3 cellular contexts compared by ENCODE assay signal in the genomic region with DNA sequence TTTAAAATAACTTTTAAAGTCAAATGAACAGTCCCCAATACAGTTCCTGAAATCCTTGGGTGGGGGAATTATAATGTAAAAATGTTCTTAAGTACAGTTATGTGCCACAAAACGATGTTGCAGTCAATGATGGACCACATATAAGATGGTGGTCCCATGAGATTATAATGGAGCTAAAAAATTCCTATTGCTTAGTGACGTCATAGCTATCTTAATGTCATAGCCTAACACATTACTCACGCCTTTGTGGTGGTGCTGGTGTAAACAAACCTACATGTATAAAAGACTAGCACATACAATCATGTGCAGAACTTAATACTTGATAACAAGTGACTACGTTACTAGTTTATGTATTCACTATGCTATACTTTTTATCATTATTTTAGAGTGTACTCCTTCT.
TF ChIP-seq lines count a peak whose summit lies in the region.

No MANE protein-coding gene starts in this region.

TF ChIP-seq in HepG2, 621 proteins besides CTCF, POLR2A, EP300 and RAD21:
- TF ChIP-seq CREB1 (IDR thresholded peaks at IDR 0.05) (peak; percentile 96), CREB1 (CRISPR knock-in tag; IDR thresholded peaks at IDR 0.05) (no peak), ZBTB7B (CRISPR knock-in tag; IDR thresholded peaks at IDR 0.05) (no peak), ATF7 (IDR thresholded peaks at IDR 0.05) (peak; percentile 94), ATF7 (CRISPR knock-in tag; IDR thresholded peaks at IDR 0.05) (no peak)

TF ChIP-seq in IMR-90, 13 proteins besides CTCF, POLR2A, EP300 and RAD21:
- TF ChIP-seq NFE2L2 (IDR thresholded peaks at IDR 0.05; ENCODE audit: low read depth, low read length) (no peak), MAZ (IDR thresholded peaks at IDR 0.05; ENCODE audit: borderline replicate concordance, low read depth, low read length) (no peak), MAFK (IDR thresholded peaks at IDR 0.05; ENCODE audit: low read depth, low read length) (no peak), CEBPB (IDR thresholded peaks at IDR 0.05; ENCODE audit: low read depth, low read length) (no peak), RCOR1 (IDR thresholded peaks at IDR 0.05; ENCODE audit: insufficient replicate concordance, low read length) (no peak), RFX5 (IDR thresholded peaks at IDR 0.05; ENCODE audit: low read depth, low read length) (no peak), MXI1 (IDR thresholded peaks at IDR 0.05; ENCODE audit: borderline replicate concordance, low read depth, low read length) (no peak), FOS (IDR thresholded peaks at IDR 0.05; ENCODE audit: low read depth, low read length) (no peak), SMC3 (IDR thresholded peaks at IDR 0.05; ENCODE audit: low read depth, low read length) (no peak)
TF ChIP-seq in IMR-90: peak in this region for 0.

TF ChIP-seq in K562, 482 proteins besides CTCF, POLR2A, EP300 and RAD21:
- no peak for TF ChIP-seq ATF1 (CRISPR knock-in tag; IDR thresholded peaks at IDR 0.05)
- peak; percentile 48; the same call in 1 of the 2 replicates for TF ChIP-seq ATF1 (tag; IDR thresholded peaks at IDR 0.05)
- TF ChIP-seq PHB (CRISPR knock-in tag; IDR thresholded peaks at IDR 0.05) = no peak
